8 cellular contexts compared by ENCODE assay signal in genomic region chr15:44536298-44536961, GRCh38. TPM values are rescaled to one million over a fixed set of nuclear protein-coding genes. Genes with fewer than 3 reads are reported as not detected.
A peak's percentile ranks its signal among the peaks of the same experiment; 100 is the strongest.
DNase-seq lines count a peak whose midpoint lies in the region; ATAC-seq, FAIRE-seq and TF ChIP-seq lines count a peak whose summit lies in the region.

No MANE protein-coding gene starts in this region.

- 2% methylated on average over 3 of the region's 47 CpGs for WGBS in HepG2 (ENCODE audit: low lambda C conversion rate)
- 0 to 1% (median 1%) methylated on average over 17 to 45 of the region's 47 CpGs for WGBS in stomach, 5 donors

- H3K4me3 ChIP-seq in RWPE2 (ENCODE audit: severe bottlenecking) (peak overlapping the region; percentile 93), coronary artery (peak overlapping the region; percentile 96), HepG2 (replicated peaks in 1 of 3; ENCODE audit: insufficient read depth in 1 of 3, low read depth in 2 of 3, low read length in 3 of 3) (peak overlapping the region; percentile 70 to 89 (median 82)), stomach (peak overlapping the region; percentile 75 to 97 (median 92))

- H2AFZ ChIP-seq in HepG2 (ENCODE audit: low read length), result no peak overlapping the region

- H3K27ac ChIP-seq in RWPE2 (ENCODE audit: poor library complexity, severe bottlenecking) (peak overlapping the region; percentile 93), coronary artery (peak overlapping the region; percentile 97 to 100), HepG2 (ENCODE audit: extremely low read length, insufficient read depth, low read length) (peak overlapping the region; percentile 94), stomach (peak overlapping the region; percentile 98 to 99 (median 99))

- FAIRE-seq in HepG2 (lab: Jason Lieb, UNC), result no peak

- peaks cover 38% of the 10 kb centered on the region for H3K79me2 ChIP-seq in HepG2 (ENCODE audit: insufficient read depth, low read length)

- peak overlapping the region; percentile 79 for H3K4me2 ChIP-seq in HepG2 (ENCODE audit: low read depth, low read length)

- no peaks in the 10 kb centered on the region for H3K27me3 Mint-ChIP-seq in activated CD4-positive, alpha-beta T cell treated with anti-CD3 and anti-CD28 coated beads, Interleukin-2, amount 10 ng/mL, durations not matched to agents 24 days and 14 days

- CTCF ChIA-PET in HepG2 (lab: Yijun Ruan, JAX; ENCODE audit: low intra/inter-chr PET ratio, low total read pairs), result interaction anchor here (0.9 kb wide), 1 partner anchor 14 kb away, joined by 3 read pairs; no protein-coding TSS in a partner anchor

- TF ChIP-seq RAD21 in HepG2 (CRISPR knock-in tag; IDR thresholded peaks at IDR 0.05), result peak; percentile 45; the same call in 1 of the 2 replicates

- H3K4me1 Mint-ChIP-seq in activated CD4-positive, alpha-beta T cell treated with anti-CD3 and anti-CD28 coated beads, Interleukin-2, amount 10 ng/mL, durations not matched to agents 24 days and 14 days, result peaks cover 36% of the 10 kb centered on the region

- peaks cover 45% of the 10 kb centered on the region for H3K36me3 Mint-ChIP-seq in activated CD4-positive, alpha-beta T cell treated with anti-CD3 and anti-CD28 coated beads, Interleukin-2, amount 10 ng/mL, durations not matched to agents 24 days and 14 days (ENCODE audit: low read depth)

- H3K9me3 Mint-ChIP-seq in activated CD4-positive, alpha-beta T cell treated with anti-CD3 and anti-CD28 coated beads, Interleukin-2, amount 10 ng/mL, durations not matched to agents 24 days and 14 days, result no peaks in the 10 kb centered on the region

- in situ Hi-C loops in HepG2 (cut with HindIII; ENCODE audit: extremely low pct_ligation_motif_present, low pct_unique_long_range_greater_than_20kb), result no loop called here

- BruUV-seq in HepG2 (replicated peaks; lab: Mats Ljungman, UMichigan), result no TSS peak

- H3K9me3 ChIP-seq in RWPE2 (ENCODE audit: severe bottlenecking) (no peaks in the 10 kb centered on the region), HepG2 (ENCODE audit: low read length) (no peaks in the 10 kb centered on the region), stomach (no peaks in the 10 kb centered on the region)

- H3K27ac Mint-ChIP-seq in activated CD4-positive, alpha-beta T cell treated with anti-CD3 and anti-CD28 coated beads, Interleukin-2, amount 10 ng/mL, durations not matched to agents 24 days and 14 days, result peak overlapping the region; percentile 96

- H3K27me3 ChIP-seq in RWPE2 (ENCODE audit: insufficient read depth, poor library complexity, severe bottlenecking) (no peaks in the 10 kb centered on the region), HepG2 (ENCODE audit: control insufficient read depth in 1 of 2, insufficient read depth in 2 of 2, low read length in 2 of 2) (no peaks in the 10 kb centered on the region; a peak in 1 of 5 replicates), stomach (no peaks in the 10 kb centered on the region)

- TF ChIP-seq POLR2A in HepG2 (IDR thresholded peaks at IDR 0.05; ENCODE audit: insufficient read depth in 1 of 2, low read depth in 2 of 2, low read length in 2 of 2) (peak; percentile 86 to 94), stomach (IDR thresholded peaks at IDR 0.05) (peak in 2 of 4 donors; percentile 48 to 85)

- TF ChIP-seq EP300 in HepG2 (IDR thresholded peaks at IDR 0.05; ENCODE audit: low read depth in 2 of 2, low read length in 2 of 2), result no peak
- TF ChIP-seq EP300 in HepG2 (CRISPR knock-in tag; IDR thresholded peaks at IDR 0.05; ENCODE audit: borderline replicate concordance), result no peak
- TF ChIP-seq EP300 in stomach (IDR thresholded peaks at IDR 0.05), result no peak

- peak overlapping the region; percentile 84 for H3K4me3 Mint-ChIP-seq in activated CD4-positive, alpha-beta T cell treated with anti-CD3 and anti-CD28 coated beads, Interleukin-2, amount 10 ng/mL, durations not matched to agents 24 days and 14 days

- TF ChIP-seq CTCF in RWPE2 (IDR thresholded peaks at IDR 0.05; ENCODE audit: poor library complexity, severe bottlenecking) (peak; percentile 55), coronary artery (IDR thresholded peaks at IDR 0.05) (no peak), HepG2 (CRISPR knock-in tag; IDR thresholded peaks at IDR 0.05) (peak; percentile 58), stomach (IDR thresholded peaks at IDR 0.05) (peak in 5 of 7 experiments; percentile 25 to 59 (median 48))

- peak overlapping the region; percentile 81 for H3K9ac ChIP-seq in HepG2 (ENCODE audit: insufficient read depth, low read depth, low read length)

- peaks cover 14% of the 10 kb centered on the region; the same call in 1 of the 2 replicates for H4K20me1 ChIP-seq in HepG2 (ENCODE audit: insufficient read depth, low read length)

- peak; percentile 93 for DNase-seq in activated CD4-positive, alpha-beta T cell treated with anti-CD3 and anti-CD28 coated beads, Interleukin-2, amount 10 ng/mL, durations not matched to agents 24 days and 14 days
- no peak for DNase-seq in activated CD4-positive, alpha-beta T cell treated with anti-CD3 and anti-CD28 coated beads, Interleukin-2, amount 50 U/mL, for 48 hours
- DNase-seq in HUDEP-2 (lab: John Stamatoyannopoulos, UW; ENCODE audit: unreplicated experiment in 76 of 76) (peak in 67 of 76 experiments; percentile 41 to 90 (median 78)), RWPE2 (ENCODE audit: low spot score) (peak; percentile 93), coronary artery (ENCODE audit: low spot score) (peak; percentile 96), HepG2 (ENCODE audit: low spot score) (peak; percentile 77), stomach (peak; percentile 86)

- ATAC-seq in GM21619 (IDR thresholded peaks at IDR 0.05; ENCODE audit: unreplicated experiment) (peak; percentile 65), RWPE2 (ENCODE audit: low read depth) (peak; percentile 80), HepG2 (peak; percentile 88)

- POLR2A ChIA-PET in HepG2 (lab: Yijun Ruan, JAX), result interaction anchor here (0.7 to 2.6 kb wide), 11 partner anchors 8 to 248 kb away, joined by 3 to 22 read pairs (median 4); partner anchors contain the start of genes B2M, CTDSPL2, GOLM2 and PATL2

- H3K4me1 ChIP-seq in RWPE2 (ENCODE audit: insufficient read depth, poor library complexity, severe bottlenecking) (peaks cover 15% of the 10 kb centered on the region), HepG2 (ENCODE audit: insufficient read depth, low read length) (peaks cover 37% of the 10 kb centered on the region), stomach (peaks cover 18 to 62% (median 42%) of the 10 kb centered on the region in 4 donors)

- H3K36me3 ChIP-seq in RWPE2 (ENCODE audit: low read depth), result peaks cover 42% of the 10 kb centered on the region
- peaks cover 2 to 5% of the 10 kb centered on the region in 2 experiments; a peak in 2 of 5 replicates for H3K36me3 ChIP-seq in HepG2 (replicated peaks in 1 of 2; ENCODE audit: control insufficient read depth in 1 of 2, insufficient read depth in 2 of 2, low read length in 2 of 2)
- H3K36me3 ChIP-seq in stomach, result peaks cover 5 to 34% (median 21%) of the 10 kb centered on the region in 4 donors

- intact Hi-C loops in activated CD4-positive, alpha-beta T cell treated with anti-CD3 and anti-CD28 coated beads, Interleukin-2, amount 10 ng/mL, durations not matched to agents 24 days and 14 days (cut with micrococcal nuclease), result loop anchor here (2.0 to 5.0 kb wide), 5 partner anchors 110 to 661 kb away; partner anchors contain the start of genes CTDSPL2 and GOLM2
- intact Hi-C loops in HepG2 (cut with micrococcal nuclease; ENCODE audit: unreplicated experiment), result no loop called here
- intact Hi-C loops in stomach (cut with DNase I; ENCODE audit: low total_unique reads), result no loop called here

TF ChIP-seq in HepG2, 621 proteins besides CTCF, POLR2A, EP300 and RAD21 (continues in another document):
- 0 out of 2 replicates have a peak, but pooled peaks have one; percentile 17 for TF ChIP-seq KDM6A (CRISPR knock-in tag; IDR thresholded peaks at IDR 0.05; ENCODE audit: low read depth)
- no peak for TF ChIP-seq WIZ (CRISPR knock-in tag; IDR thresholded peaks at IDR 0.05)
- TF ChIP-seq, protein P1, sequence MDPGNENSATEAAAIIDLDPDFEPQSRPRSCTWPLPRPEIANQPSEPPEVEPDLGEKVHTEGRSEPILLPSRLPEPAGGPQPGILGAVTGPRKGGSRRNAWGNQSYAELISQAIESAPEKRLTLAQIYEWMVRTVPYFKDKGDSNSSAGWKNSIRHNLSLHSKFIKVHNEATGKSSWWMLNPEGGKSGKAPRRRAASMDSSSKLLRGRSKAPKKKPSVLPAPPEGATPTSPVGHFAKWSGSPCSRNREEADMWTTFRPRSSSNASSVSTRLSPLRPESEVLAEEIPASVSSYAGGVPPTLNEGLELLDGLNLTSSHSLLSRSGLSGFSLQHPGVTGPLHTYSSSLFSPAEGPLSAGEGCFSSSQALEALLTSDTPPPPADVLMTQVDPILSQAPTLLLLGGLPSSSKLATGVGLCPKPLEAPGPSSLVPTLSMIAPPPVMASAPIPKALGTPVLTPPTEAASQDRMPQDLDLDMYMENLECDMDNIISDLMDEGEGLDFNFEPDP (CRISPR knock-in tag; conservative IDR thresholded peaks at IDR 0.05), result 0 out of 2 replicates have a peak, but pooled peaks have one; percentile 84

RNA-seq across cellular contexts. Expression of gene EIF3J, which starts 0.5 kb away (rescaled TPM):
- 161 and 166 TPM in 2 replicates for total RNA-seq in activated CD4-positive, alpha-beta T cell treated with anti-CD3 and anti-CD28 coated beads, Interleukin-2, amount 10 ng/mL, durations not matched to agents 24 days and 14 days
- total RNA-seq in HepG2 (2016; rRNA removed; fragmentation: Illumina TruSeq; extraction: Trizol), result 69.2 and 105 TPM in 2 replicates
- 16.1 and 18.9 TPM in 2 replicates for total RNA-seq in HepG2 (2016; cell fraction: cytosol; rRNA removed; fragmentation: Illumina TruSeq; extraction: Trizol; ENCODE audit: low read depth)
- 77.9 and 106 TPM in 2 replicates for total RNA-seq in HepG2 (2016; cell fraction: insoluble cytoplasmic fraction; rRNA removed; fragmentation: Illumina TruSeq; extraction: Trizol)
- 41.7 and 51.2 TPM in 2 replicates for total RNA-seq in HepG2 (2016; cell fraction: membrane; rRNA removed; fragmentation: Illumina TruSeq; extraction: Trizol)
- total RNA-seq in HepG2 (2016; cell fraction: nucleus; rRNA removed; fragmentation: Illumina TruSeq; extraction: Trizol), result 48.7 and 56.0 TPM in 2 replicates
- polyA plus RNA-seq in HepG2 (2011; rRNA removed), result 45.2 and 51.7 TPM in 2 replicates
- polyA plus RNA-seq in HepG2 (2011; cell fraction: cytosol; rRNA removed), result 23.3 and 41.0 TPM in 2 replicates
- 16.0 and 23.8 TPM in 2 replicates for polyA plus RNA-seq in HepG2 (2011; cell fraction: nucleus; rRNA removed)
- polyA plus RNA-seq in HepG2 (2012), result 72.7 and 92.6 TPM in 2 replicates
- polyA plus RNA-seq in HepG2 (2016; cell fraction: cytosol; fragmentation: Illumina TruSeq; extraction: Trizol; ENCODE audit: low read depth), result 19.2 and 23.1 TPM in 2 replicates
- polyA plus RNA-seq in HepG2 (2016; cell fraction: insoluble cytoplasmic fraction; fragmentation: Illumina TruSeq; extraction: Trizol; ENCODE audit: low read depth), result 189 and 199 TPM in 2 replicates
- 38.7 and 43.5 TPM in 2 replicates for polyA plus RNA-seq in HepG2 (2016; cell fraction: membrane; fragmentation: Illumina TruSeq; extraction: Trizol; ENCODE audit: low read depth)
- polyA plus RNA-seq in HepG2 (2016; cell fraction: nucleus; fragmentation: Illumina TruSeq; extraction: Trizol; ENCODE audit: insufficient read depth, low read depth), result 92.1 and 94.0 TPM in 2 replicates
- 39.8 and 76.3 TPM in 2 replicates for polyA minus RNA-seq in HepG2 (2011; rRNA and poly(A)+ RNA removed; ENCODE audit: low replicate concordance)
- polyA minus RNA-seq in HepG2 (2011; cell fraction: cytosol; rRNA and poly(A)+ RNA removed), result 33.9 and 34.6 TPM in 2 replicates
- 44.8 and 55.7 TPM in 2 replicates for polyA minus RNA-seq in HepG2 (2011; cell fraction: nucleus; rRNA and poly(A)+ RNA removed)
- 100 to 1,000 TPM in 1 of 5 donors, 10 to 100 TPM in 4; 42.6 to 100 (median 61.6) TPM for total RNA-seq in stomach
- polyA plus RNA-seq in stomach, result 10 to 100 TPM; 41.5 to 53.9 (median 44.1) TPM

Comparison
In these comparisons a context has a peak if more than half of its experiments do, and no peak if none do; other contexts are left out.
1. DNase-seq: peak in activated CD4-positive, alpha-beta T cell treated with anti-CD3 and anti-CD28 coated beads, Interleukin-2, amount 10 ng/mL, durations not matched to agents 24 days and 14 days (single experiment), HUDEP-2 (67 of 76), RWPE2 (single experiment), coronary artery (single experiment), HepG2 (single experiment) and stomach (single experiment); none in activated CD4-positive, alpha-beta T cell treated with anti-CD3 and anti-CD28 coated beads, Interleukin-2, amount 50 U/mL, for 48 hours (0 of 2).
2. Peak in every context shown above with its lines, with median percentiles within 50 percentile points of each other: ATAC-seq, H3K27ac ChIP-seq and H3K4me3 ChIP-seq.